ENCODE assay signal across 1 cellular context in the genomic region with DNA sequence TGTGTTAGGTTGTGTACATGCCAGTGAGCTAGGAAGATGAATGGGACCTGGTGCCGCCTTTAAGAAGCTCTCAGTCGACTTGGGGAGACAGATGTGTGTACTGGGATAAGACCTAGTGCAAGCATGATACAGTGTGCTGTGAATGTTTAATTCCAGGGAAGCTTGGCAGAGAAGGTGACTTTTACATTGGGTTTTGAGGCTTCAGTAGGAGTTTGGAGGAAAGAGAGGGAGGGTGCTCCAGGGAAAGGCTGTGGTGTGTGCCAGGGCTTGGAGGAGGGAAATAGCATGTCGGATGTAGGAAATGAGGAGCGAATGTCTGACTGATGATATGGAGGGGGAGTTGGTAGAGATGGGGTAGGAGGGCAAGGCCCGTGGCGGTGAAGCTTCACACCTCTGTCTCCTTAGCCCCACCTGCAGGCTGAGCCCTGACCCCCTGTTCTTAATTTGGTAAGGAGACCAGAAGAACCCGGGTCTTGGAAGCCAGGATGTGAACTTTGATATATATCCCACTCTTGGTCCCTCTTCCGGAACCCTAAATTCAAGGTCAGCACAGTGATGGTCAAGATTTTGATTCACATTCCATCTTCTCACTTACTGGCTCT.
TF ChIP-seq lines count a peak whose summit lies in the region.

No MANE protein-coding gene starts in this region.

TF ChIP-seq in GM23338, 12 proteins besides CTCF, POLR2A, EP300 and RAD21:
- TF ChIP-seq, protein P1, sequence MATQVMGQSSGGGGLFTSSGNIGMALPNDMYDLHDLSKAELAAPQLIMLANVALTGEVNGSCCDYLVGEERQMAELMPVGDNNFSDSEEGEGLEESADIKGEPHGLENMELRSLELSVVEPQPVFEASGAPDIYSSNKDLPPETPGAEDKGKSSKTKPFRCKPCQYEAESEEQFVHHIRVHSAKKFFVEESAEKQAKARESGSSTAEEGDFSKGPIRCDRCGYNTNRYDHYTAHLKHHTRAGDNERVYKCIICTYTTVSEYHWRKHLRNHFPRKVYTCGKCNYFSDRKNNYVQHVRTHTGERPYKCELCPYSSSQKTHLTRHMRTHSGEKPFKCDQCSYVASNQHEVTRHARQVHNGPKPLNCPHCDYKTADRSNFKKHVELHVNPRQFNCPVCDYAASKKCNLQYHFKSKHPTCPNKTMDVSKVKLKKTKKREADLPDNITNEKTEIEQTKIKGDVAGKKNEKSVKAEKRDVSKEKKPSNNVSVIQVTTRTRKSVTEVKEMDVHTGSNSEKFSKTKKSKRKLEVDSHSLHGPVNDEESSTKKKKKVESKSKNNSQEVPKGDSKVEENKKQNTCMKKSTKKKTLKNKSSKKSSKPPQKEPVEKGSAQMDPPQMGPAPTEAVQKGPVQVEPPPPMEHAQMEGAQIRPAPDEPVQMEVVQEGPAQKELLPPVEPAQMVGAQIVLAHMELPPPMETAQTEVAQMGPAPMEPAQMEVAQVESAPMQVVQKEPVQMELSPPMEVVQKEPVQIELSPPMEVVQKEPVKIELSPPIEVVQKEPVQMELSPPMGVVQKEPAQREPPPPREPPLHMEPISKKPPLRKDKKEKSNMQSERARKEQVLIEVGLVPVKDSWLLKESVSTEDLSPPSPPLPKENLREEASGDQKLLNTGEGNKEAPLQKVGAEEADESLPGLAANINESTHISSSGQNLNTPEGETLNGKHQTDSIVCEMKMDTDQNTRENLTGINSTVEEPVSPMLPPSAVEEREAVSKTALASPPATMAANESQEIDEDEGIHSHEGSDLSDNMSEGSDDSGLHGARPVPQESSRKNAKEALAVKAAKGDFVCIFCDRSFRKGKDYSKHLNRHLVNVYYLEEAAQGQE (IDR thresholded peaks at IDR 0.05; ENCODE audit: unreplicated experiment): no peak
- no peak for TF ChIP-seq POLR2AphosphoS5 (IDR thresholded peaks at IDR 0.05; ENCODE audit: low read depth)
- no peak for TF ChIP-seq JUNB (IDR thresholded peaks at IDR 0.05; ENCODE audit: unreplicated experiment)
- no peak for TF ChIP-seq ZNF114 (CRISPR knock-in tag; IDR thresholded peaks at IDR 0.05)
- TF ChIP-seq ZNF331 (CRISPR knock-in tag; IDR thresholded peaks at IDR 0.05; ENCODE audit: low read depth): no peak
- TF ChIP-seq, protein P2, sequence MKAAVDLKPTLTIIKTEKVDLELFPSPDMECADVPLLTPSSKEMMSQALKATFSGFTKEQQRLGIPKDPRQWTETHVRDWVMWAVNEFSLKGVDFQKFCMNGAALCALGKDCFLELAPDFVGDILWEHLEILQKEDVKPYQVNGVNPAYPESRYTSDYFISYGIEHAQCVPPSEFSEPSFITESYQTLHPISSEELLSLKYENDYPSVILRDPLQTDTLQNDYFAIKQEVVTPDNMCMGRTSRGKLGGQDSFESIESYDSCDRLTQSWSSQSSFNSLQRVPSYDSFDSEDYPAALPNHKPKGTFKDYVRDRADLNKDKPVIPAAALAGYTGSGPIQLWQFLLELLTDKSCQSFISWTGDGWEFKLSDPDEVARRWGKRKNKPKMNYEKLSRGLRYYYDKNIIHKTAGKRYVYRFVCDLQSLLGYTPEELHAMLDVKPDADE (IDR thresholded peaks at IDR 0.05): no peak
- no peak for TF ChIP-seq NANOG (IDR thresholded peaks at IDR 0.05; ENCODE audit: borderline replicate concordance)
- TF ChIP-seq EZH2 (IDR thresholded peaks at IDR 0.05; ENCODE audit: low read depth, unreplicated experiment): no peak
- TF ChIP-seq, protein P3, sequence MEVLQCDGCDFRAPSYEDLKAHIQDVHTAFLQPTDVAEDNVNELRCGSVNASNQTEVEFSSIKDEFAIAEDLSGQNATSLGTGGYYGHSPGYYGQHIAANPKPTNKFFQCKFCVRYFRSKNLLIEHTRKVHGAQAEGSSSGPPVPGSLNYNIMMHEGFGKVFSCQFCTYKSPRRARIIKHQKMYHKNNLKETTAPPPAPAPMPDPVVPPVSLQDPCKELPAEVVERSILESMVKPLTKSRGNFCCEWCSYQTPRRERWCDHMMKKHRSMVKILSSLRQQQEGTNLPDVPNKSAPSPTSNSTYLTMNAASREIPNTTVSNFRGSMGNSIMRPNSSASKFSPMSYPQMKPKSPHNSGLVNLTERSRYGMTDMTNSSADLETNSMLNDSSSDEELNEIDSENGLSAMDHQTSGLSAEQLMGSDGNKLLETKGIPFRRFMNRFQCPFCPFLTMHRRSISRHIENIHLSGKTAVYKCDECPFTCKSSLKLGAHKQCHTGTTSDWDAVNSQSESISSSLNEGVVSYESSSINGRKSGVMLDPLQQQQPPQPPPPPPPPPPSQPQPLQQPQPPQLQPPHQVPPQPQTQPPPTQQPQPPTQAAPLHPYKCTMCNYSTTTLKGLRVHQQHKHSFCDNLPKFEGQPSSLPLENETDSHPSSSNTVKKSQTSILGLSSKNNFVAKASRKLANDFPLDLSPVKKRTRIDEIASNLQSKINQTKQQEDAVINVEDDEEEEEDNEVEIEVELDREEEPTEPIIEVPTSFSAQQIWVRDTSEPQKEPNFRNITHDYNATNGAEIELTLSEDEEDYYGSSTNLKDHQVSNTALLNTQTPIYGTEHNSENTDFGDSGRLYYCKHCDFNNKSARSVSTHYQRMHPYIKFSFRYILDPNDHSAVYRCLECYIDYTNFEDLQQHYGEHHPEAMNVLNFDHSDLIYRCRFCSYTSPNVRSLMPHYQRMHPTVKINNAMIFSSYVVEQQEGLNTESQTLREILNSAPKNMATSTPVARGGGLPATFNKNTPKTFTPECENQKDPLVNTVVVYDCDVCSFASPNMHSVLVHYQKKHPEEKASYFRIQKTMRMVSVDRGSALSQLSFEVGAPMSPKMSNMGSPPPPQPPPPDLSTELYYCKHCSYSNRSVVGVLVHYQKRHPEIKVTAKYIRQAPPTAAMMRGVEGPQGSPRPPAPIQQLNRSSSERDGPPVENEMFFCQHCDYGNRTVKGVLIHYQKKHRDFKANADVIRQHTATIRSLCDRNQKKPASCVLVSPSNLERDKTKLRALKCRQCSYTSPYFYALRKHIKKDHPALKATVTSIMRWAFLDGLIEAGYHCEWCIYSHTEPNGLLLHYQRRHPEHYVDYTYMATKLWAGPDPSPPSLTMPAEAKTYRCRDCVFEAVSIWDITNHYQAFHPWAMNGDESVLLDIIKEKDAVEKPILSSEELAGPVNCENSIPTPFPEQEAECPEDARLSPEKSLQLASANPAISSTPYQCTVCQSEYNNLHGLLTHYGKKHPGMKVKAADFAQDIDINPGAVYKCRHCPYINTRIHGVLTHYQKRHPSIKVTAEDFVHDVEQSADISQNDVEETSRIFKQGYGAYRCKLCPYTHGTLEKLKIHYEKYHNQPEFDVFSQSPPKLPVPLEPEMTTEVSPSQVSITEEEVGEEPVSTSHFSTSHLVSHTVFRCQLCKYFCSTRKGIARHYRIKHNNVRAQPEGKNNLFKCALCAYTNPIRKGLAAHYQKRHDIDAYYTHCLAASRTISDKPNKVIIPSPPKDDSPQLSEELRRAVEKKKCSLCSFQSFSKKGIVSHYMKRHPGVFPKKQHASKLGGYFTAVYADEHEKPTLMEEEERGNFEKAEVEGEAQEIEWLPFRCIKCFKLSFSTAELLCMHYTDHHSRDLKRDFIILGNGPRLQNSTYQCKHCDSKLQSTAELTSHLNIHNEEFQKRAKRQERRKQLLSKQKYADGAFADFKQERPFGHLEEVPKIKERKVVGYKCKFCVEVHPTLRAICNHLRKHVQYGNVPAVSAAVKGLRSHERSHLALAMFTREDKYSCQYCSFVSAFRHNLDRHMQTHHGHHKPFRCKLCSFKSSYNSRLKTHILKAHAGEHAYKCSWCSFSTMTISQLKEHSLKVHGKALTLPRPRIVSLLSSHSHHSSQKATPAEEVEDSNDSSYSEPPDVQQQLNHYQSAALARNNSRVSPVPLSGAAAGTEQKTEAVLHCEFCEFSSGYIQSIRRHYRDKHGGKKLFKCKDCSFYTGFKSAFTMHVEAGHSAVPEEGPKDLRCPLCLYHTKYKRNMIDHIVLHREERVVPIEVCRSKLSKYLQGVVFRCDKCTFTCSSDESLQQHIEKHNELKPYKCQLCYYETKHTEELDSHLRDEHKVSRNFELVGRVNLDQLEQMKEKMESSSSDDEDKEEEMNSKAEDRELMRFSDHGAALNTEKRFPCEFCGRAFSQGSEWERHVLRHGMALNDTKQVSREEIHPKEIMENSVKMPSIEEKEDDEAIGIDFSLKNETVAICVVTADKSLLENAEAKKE (CRISPR knock-in tag; IDR thresholded peaks at IDR 0.05): no peak
- TF ChIP-seq EZH2phosphoT487 (IDR thresholded peaks at IDR 0.05; ENCODE audit: unreplicated experiment): no peak
- no peak for TF ChIP-seq CREB1 (CRISPR knock-in tag; IDR thresholded peaks at IDR 0.05; ENCODE audit: low read depth)
- TF ChIP-seq STAT1 (IDR thresholded peaks at IDR 0.05; ENCODE audit: unreplicated experiment): no peak
